In genomic region chr22:46374663-46375474, GRCh38 we compare ENCODE assay signal across 21 cellular contexts. TPM values are rescaled to one million over a fixed set of nuclear protein-coding genes. Genes with fewer than 3 reads are reported as not detected.
A peak's percentile ranks its signal among the peaks of the same experiment; 100 is the strongest.
DNase-seq lines count a peak whose midpoint lies in the region; ATAC-seq, FAIRE-seq and TF ChIP-seq lines count a peak whose summit lies in the region.
"Had no signal": no experiment of that assay in that cellular context is flagged by ENCODE, and none has a peak within 500 bp of the region (broad histone marks: within the 10 kb centered on the region; RNA-seq: fewer than 3 reads in every experiment).

No MANE protein-coding gene starts in this region.

- H3K27ac Mint-ChIP-seq in astrocyte (ENCODE audit: unreplicated experiment), result no peak overlapping the region
- H3K27ac Mint-ChIP-seq in T-helper 2 cell treated with Interferon-gamma antibody and Interleukin-4, amounts not matched to agents 5 μg/mL and 100 μg/mL, for 36 hours, result no peak overlapping the region
- H3K27ac Mint-ChIP-seq: activated naive CD8-positive, alpha-beta T cell treated with anti-CD3 and anti-CD28 coated beads, Interleukin-2, amount 10 ng/mL, durations not matched to agents 7 days and 5 days; activated T-cell treated with anti-CD3 and anti-CD28 coated beads, Interleukin-2, amount 50 U/mL, for 24 hours had no signal

- FAIRE-seq in astrocyte (lab: Jason Lieb, UNC), result no peak
- FAIRE-seq: endometrium, TTC549 had no signal

- no peak overlapping the region for H3K4me3 Mint-ChIP-seq in astrocyte (ENCODE audit: unreplicated experiment)
- H3K4me3 Mint-ChIP-seq in T-helper 2 cell treated with Interferon-gamma antibody and Interleukin-4, amounts not matched to agents 5 μg/mL and 100 μg/mL, for 36 hours, result no peak overlapping the region
- H3K4me3 Mint-ChIP-seq: activated naive CD8-positive, alpha-beta T cell treated with anti-CD3 and anti-CD28 coated beads, Interleukin-2, amount 10 ng/mL, durations not matched to agents 7 days and 5 days had no signal

- H3K4me1 ChIP-seq in astrocyte (ENCODE audit: insufficient read depth, low read length) (peaks cover 15% of the 10 kb centered on the region), lower lobe of right lung (peaks cover 29% of the 10 kb centered on the region), thyroid gland (peaks cover 52 to 57% of the 10 kb centered on the region in 2 donors)
- H3K4me1 ChIP-seq: BE2C had no signal

- H3K9ac ChIP-seq in astrocyte (ENCODE audit: low read length), result no peak overlapping the region

- ATAC-seq in lower lobe of right lung (peak; percentile 79 to 83), GM21786 (IDR thresholded peaks at IDR 0.05; ENCODE audit: unreplicated experiment) (no peak), HG03045 (IDR thresholded peaks at IDR 0.05; ENCODE audit: unreplicated experiment) (no peak), HG02852 (IDR thresholded peaks at IDR 0.05; ENCODE audit: unreplicated experiment) (no peak)

- no peaks in the 10 kb centered on the region for H3K79me2 ChIP-seq in astrocyte (ENCODE audit: insufficient read depth, low read length)

- intact Hi-C loops in lower lobe of right lung (cut with DNase I) (no loop called here), thyroid gland (cut with DNase I) (loop anchor here (10.0 kb wide), 1 partner anchor 90 kb away; no protein-coding TSS in a partner anchor)

- no peak for TF ChIP-seq CTCF in astrocyte (IDR thresholded peaks at IDR 0.05; ENCODE audit: insufficient read depth, low read depth, low read length)
- TF ChIP-seq CTCF in lower lobe of right lung (IDR thresholded peaks at IDR 0.05), result no peak
- TF ChIP-seq CTCF in thyroid gland (IDR thresholded peaks at IDR 0.05), result no peak

- no peak for TF ChIP-seq POLR2A in thyroid gland (IDR thresholded peaks at IDR 0.05)

- DNase-seq in COLO668 (lab: John Stamatoyannopoulos, UW; ENCODE audit: unreplicated experiment) (peak; percentile 56), astrocyte (ENCODE audit: low read depth) (no peak), lower lobe of right lung (peak; percentile 86), thyroid gland (peak in 1 of 2 donors; percentile 39)
- DNase-seq in T-helper 2 cell treated with Interferon-gamma antibody and Interleukin-4, amounts not matched to agents 5 μg/mL and 100 μg/mL, for 36 hours (ENCODE audit: low spot score), result no peak
- DNase-seq: activated CD4-positive, alpha-beta T cell treated with anti-CD3 and anti-CD28 coated beads, Interleukin-2, amount 50 U/mL, for 4 hours; activated naive CD8-positive, alpha-beta T cell treated with anti-CD3 and anti-CD28 coated beads, Interleukin-2, amount 10 ng/mL, durations not matched to agents 7 days and 5 days; activated T-cell treated with anti-CD3 and anti-CD28 coated beads, Interleukin-2, amount 50 U/mL, for 24 hours; BE2C; GOT3; NCI-H187 treated with DMSO at 0.1 percent for 48 hours; NCI-H510A treated with DMSO at 0.1 percent for 48 hours; ovary; spleen; stimulated activated naive CD8-positive, alpha-beta T cell treated with anti-CD3 and anti-CD28 coated beads, Interleukin-15, amount 100 ng/mL, for 72 hours had no signal

- H3K9me3 Mint-ChIP-seq in astrocyte (ENCODE audit: unreplicated experiment), result peaks cover 19% of the 10 kb centered on the region
- H3K9me3 Mint-ChIP-seq in T-helper 2 cell treated with Interferon-gamma antibody and Interleukin-4, amounts not matched to agents 5 μg/mL and 100 μg/mL, for 36 hours, result peaks cover 4% of the 10 kb centered on the region

- H3K4me3 ChIP-seq in astrocyte (ENCODE audit: insufficient read depth, low read depth, low read length) (no peak overlapping the region), lower lobe of right lung (peak overlapping the region; percentile 10), thyroid gland (replicated peaks in 1 of 3) (no peak overlapping the region)
- H3K4me3 ChIP-seq: cardiac muscle cell, ovary, spleen had no signal

- no peaks in the 10 kb centered on the region for H4K20me1 ChIP-seq in astrocyte (ENCODE audit: insufficient read depth, low read length)

- peaks cover 13% of the 10 kb centered on the region for H3K27me3 Mint-ChIP-seq in astrocyte (ENCODE audit: low read depth, unreplicated experiment)
- peaks cover 20% of the 10 kb centered on the region for H3K27me3 Mint-ChIP-seq in T-helper 2 cell treated with Interferon-gamma antibody and Interleukin-4, amounts not matched to agents 5 μg/mL and 100 μg/mL, for 36 hours (ENCODE audit: low read depth)

- H3K4me2 ChIP-seq in astrocyte (ENCODE audit: low read length), result peak overlapping the region; percentile 25

- peaks cover 3% of the 10 kb centered on the region for H3K4me1 Mint-ChIP-seq in astrocyte (ENCODE audit: low read depth, unreplicated experiment)
- no peaks in the 10 kb centered on the region for H3K4me1 Mint-ChIP-seq in T-helper 2 cell treated with Interferon-gamma antibody and Interleukin-4, amounts not matched to agents 5 μg/mL and 100 μg/mL, for 36 hours (ENCODE audit: low read depth)

- peaks cover 5% of the 10 kb centered on the region for H3K27me3 ChIP-seq in astrocyte (ENCODE audit: insufficient read depth, low read length)
- peaks cover 7% of the 10 kb centered on the region for H3K27me3 ChIP-seq in lower lobe of right lung (ENCODE audit: low read depth)
- no peaks in the 10 kb centered on the region for H3K27me3 ChIP-seq in thyroid gland
- H3K27me3 ChIP-seq: BE2C, cardiac muscle cell, ovary had no signal

- no peak overlapping the region for H2AFZ ChIP-seq in astrocyte (ENCODE audit: low read depth, low read length)

- H3K9me3 ChIP-seq in astrocyte (ENCODE audit: insufficient read depth, low read depth, low read length) (peaks cover 2% of the 10 kb centered on the region), lower lobe of right lung (peaks cover 4% of the 10 kb centered on the region), thyroid gland (no peaks in the 10 kb centered on the region)
- H3K9me3 ChIP-seq: BE2C, ovary had no signal

- WGBS in thyroid gland, 2 donors, result 67 to 86% methylated on average over 25 to 29 of the region's 38 CpGs

- H3K36me3 ChIP-seq in astrocyte (ENCODE audit: insufficient read depth, low read length), result no peaks in the 10 kb centered on the region
- no peaks in the 10 kb centered on the region for H3K36me3 ChIP-seq in lower lobe of right lung
- no peaks in the 10 kb centered on the region for H3K36me3 ChIP-seq in thyroid gland
- H3K36me3 ChIP-seq: BE2C, cardiac muscle cell, ovary had no signal

- H3K27ac ChIP-seq in astrocyte (ENCODE audit: low read depth, low read length) (no peak overlapping the region), lower lobe of right lung (peak overlapping the region; percentile 83), thyroid gland (peak overlapping the region in 2 of 3 donors; percentile 68 to 81)
- H3K27ac ChIP-seq: cardiac muscle cell, ovary had no signal

- H3K36me3 Mint-ChIP-seq in astrocyte (ENCODE audit: low read depth, unreplicated experiment), result peaks cover 44% of the 10 kb centered on the region
- H3K36me3 Mint-ChIP-seq in T-helper 2 cell treated with Interferon-gamma antibody and Interleukin-4, amounts not matched to agents 5 μg/mL and 100 μg/mL, for 36 hours (ENCODE audit: low read depth), result no peaks in the 10 kb centered on the region

RNA-seq across cellular contexts. Expression of gene TRMU, which starts 39.4 kb away (rescaled TPM):
- 29.6 and 33.4 TPM in 2 replicates for total RNA-seq in astrocyte
- 33.5 TPM for total RNA-seq in lower lobe of right lung
- 100 to 1,000 TPM in 1 of 4 donors, 10 to 100 TPM in 3; 30.7 to 113 (median 49.0) TPM for total RNA-seq in thyroid gland

Comparison
In these comparisons a context has a peak if more than half of its experiments do, and no peak if none do; other contexts are left out.
1. DNase-seq: peak in COLO668 (single experiment) and lower lobe of right lung (single experiment); none in astrocyte (single experiment) and T-helper 2 cell treated with Interferon-gamma antibody and Interleukin-4, amounts not matched to agents 5 μg/mL and 100 μg/mL, for 36 hours (single experiment).
2. ATAC-seq: peak in lower lobe of right lung (2 of 2); none in GM21786 (single experiment), HG03045 (single experiment) and HG02852 (single experiment).